ENCODE assay signal across 18 cellular contexts in genomic region chr7:147809785-147810184, GRCh38.
DNase-seq lines count a peak whose midpoint lies in the region; TF ChIP-seq lines count a peak whose summit lies in the region.
"Had no signal": no experiment of that assay in that cellular context is flagged by ENCODE, and none has a peak within 500 bp of the region (broad histone marks: within the 10 kb centered on the region; RNA-seq: fewer than 3 reads in every experiment).

No MANE protein-coding gene starts in this region.

- no peaks in the 10 kb centered on the region for H3K27me3 ChIP-seq in adipocyte (replicated peaks; ENCODE audit: control insufficient read depth, insufficient read depth, low read length)
- H3K27me3 ChIP-seq in vagina = no peaks in the 10 kb centered on the region
- H3K27me3 ChIP-seq: Peyer's patch had no signal

- TF ChIP-seq CTCF in vagina (IDR thresholded peaks at IDR 0.05) = no peak

- H3K4me3 Mint-ChIP-seq in activated T-helper 1 cell treated with anti-CD3 and anti-CD28 coated beads, Interleukin-12 subunit alpha, Interleukin-12 subunit beta, Interleukin-2, Interleukin-4 antibody, amounts not matched to agents 30 ng/mL and 10 ng/mL and 1 ng/mL, durations not matched to agents 14 hours and 24 hours and 36 hours = no peak overlapping the region
- H3K4me3 Mint-ChIP-seq: CD4-positive, alpha-beta T cell had no signal

- H3K36me3 Mint-ChIP-seq in activated T-helper 1 cell treated with anti-CD3 and anti-CD28 coated beads, Interleukin-12 subunit alpha, Interleukin-12 subunit beta, Interleukin-2, Interleukin-4 antibody, amounts not matched to agents 30 ng/mL and 10 ng/mL and 1 ng/mL, durations not matched to agents 14 hours and 24 hours and 36 hours (ENCODE audit: low read depth) = no peaks in the 10 kb centered on the region

- no peak overlapping the region for H3K27ac Mint-ChIP-seq in activated T-helper 1 cell treated with anti-CD3 and anti-CD28 coated beads, Interleukin-12 subunit alpha, Interleukin-12 subunit beta, Interleukin-2, Interleukin-4 antibody, amounts not matched to agents 30 ng/mL and 10 ng/mL and 1 ng/mL, durations not matched to agents 14 hours and 24 hours and 36 hours
- H3K27ac Mint-ChIP-seq: CD4-positive, alpha-beta T cell had no signal

- H3K27me3 Mint-ChIP-seq in activated T-helper 1 cell treated with anti-CD3 and anti-CD28 coated beads, Interleukin-12 subunit alpha, Interleukin-12 subunit beta, Interleukin-2, Interleukin-4 antibody, amounts not matched to agents 30 ng/mL and 10 ng/mL and 1 ng/mL, durations not matched to agents 14 hours and 24 hours and 36 hours (ENCODE audit: insufficient read depth) = no peaks in the 10 kb centered on the region
- H3K27me3 Mint-ChIP-seq: CD4-positive, alpha-beta T cell had no signal

- no peaks in the 10 kb centered on the region for H3K36me3 ChIP-seq in adipocyte (ENCODE audit: control insufficient read depth, insufficient read depth, low read length, severe bottlenecking)
- H3K36me3 ChIP-seq in vagina = no peaks in the 10 kb centered on the region
- H3K36me3 ChIP-seq: Peyer's patch had no signal

- intact Hi-C loops in vagina (cut with DNase I) = no loop called here
- intact Hi-C loops in activated T-helper 1 cell treated with anti-CD3 and anti-CD28 coated beads, Interleukin-12 subunit alpha, Interleukin-12 subunit beta, Interleukin-2, Interleukin-4 antibody, amounts not matched to agents 30 ng/mL and 10 ng/mL and 1 ng/mL, durations not matched to agents 14 hours and 24 hours and 36 hours (cut with micrococcal nuclease) = no loop called here

- H3K9me3 ChIP-seq in adipocyte (ENCODE audit: control insufficient read depth, low read length) (peaks cover 7% of the 10 kb centered on the region), vagina (no peaks in the 10 kb centered on the region)
- H3K9me3 ChIP-seq: Peyer's patch had no signal

- no peak overlapping the region for H3K4me3 ChIP-seq in adipocyte (ENCODE audit: low read length)
- H3K4me3 ChIP-seq in vagina = no peak overlapping the region
- H3K4me3 ChIP-seq: Peyer's patch had no signal

- H3K4me1 Mint-ChIP-seq in activated T-helper 1 cell treated with anti-CD3 and anti-CD28 coated beads, Interleukin-12 subunit alpha, Interleukin-12 subunit beta, Interleukin-2, Interleukin-4 antibody, amounts not matched to agents 30 ng/mL and 10 ng/mL and 1 ng/mL, durations not matched to agents 14 hours and 24 hours and 36 hours (ENCODE audit: low read depth) = no peaks in the 10 kb centered on the region

- no peak for TF ChIP-seq POLR2A in vagina (IDR thresholded peaks at IDR 0.05)

- no peak overlapping the region for H3K9ac ChIP-seq in adipocyte (ENCODE audit: low read length)

- H3K9me3 Mint-ChIP-seq in activated T-helper 1 cell treated with anti-CD3 and anti-CD28 coated beads, Interleukin-12 subunit alpha, Interleukin-12 subunit beta, Interleukin-2, Interleukin-4 antibody, amounts not matched to agents 30 ng/mL and 10 ng/mL and 1 ng/mL, durations not matched to agents 14 hours and 24 hours and 36 hours = peaks cover 3% of the 10 kb centered on the region
- H3K9me3 Mint-ChIP-seq: CD4-positive, alpha-beta T cell had no signal

- DNase-seq in DMS153 (lab: John Stamatoyannopoulos, UW) (peak; percentile 15), NCI-H1694 treated with DMSO at 0.1 percent for 48 hours (lab: John Stamatoyannopoulos, UW) (peak; percentile 39), adipocyte (ENCODE audit: low read depth) (peak; percentile 15), stromal cell of bone marrow (ENCODE audit: low read depth) (peak; percentile 12), NCI-H1105 treated with DMSO at 0.1 percent for 48 hours (lab: John Stamatoyannopoulos, UW) (no peak), vagina (ENCODE audit: extremely low spot score in 2 of 2) (no peak)
- DNase-seq in activated T-helper 1 cell treated with anti-CD3 and anti-CD28 coated beads, Interleukin-12 subunit alpha, Interleukin-12 subunit beta, Interleukin-2, Interleukin-4 antibody, amounts not matched to agents 30 ng/mL and 10 ng/mL and 1 ng/mL, durations not matched to agents 14 hours and 24 hours and 36 hours (ENCODE audit: low spot score) = no peak
- DNase-seq: CD4-positive, alpha-beta T cell; EL; GF-D8; KBM-7; MM.1S; NCI-H1048; NCI-H1436; NCI-H2029 treated with DMSO at 0.1 percent for 48 hours; NCI-H2171 treated with DMSO at 0.1 percent for 48 hours; NCI-H748 treated with DMSO at 0.1 percent for 48 hours; Peyer's patch had no signal

- H3K4me1 ChIP-seq in adipocyte (ENCODE audit: control insufficient read depth, insufficient read depth, low read length) (no peaks in the 10 kb centered on the region), vagina (no peaks in the 10 kb centered on the region)
- H3K4me1 ChIP-seq: Peyer's patch had no signal

- no peak overlapping the region for H3K27ac ChIP-seq in vagina
- H3K27ac ChIP-seq: Peyer's patch had no signal

Comparison
In these comparisons a context has a peak if more than half of its experiments do, and no peak if none do; other contexts are left out.
1. DNase-seq: peak in DMS153 (single experiment), NCI-H1694 treated with DMSO at 0.1 percent for 48 hours (single experiment), adipocyte (single experiment) and stromal cell of bone marrow (single experiment); none in NCI-H1105 treated with DMSO at 0.1 percent for 48 hours (single experiment), vagina (0 of 2) and activated T-helper 1 cell treated with anti-CD3 and anti-CD28 coated beads, Interleukin-12 subunit alpha, Interleukin-12 subunit beta, Interleukin-2, Interleukin-4 antibody, amounts not matched to agents 30 ng/mL and 10 ng/mL and 1 ng/mL, durations not matched to agents 14 hours and 24 hours and 36 hours (single experiment).